ENCODE assay signal across 15 cellular contexts in genomic region chr5:67537439-67538342, GRCh38.
DNase-seq lines count a peak whose midpoint lies in the region; ATAC-seq and TF ChIP-seq lines count a peak whose summit lies in the region.
"Had no signal": no experiment of that assay in that cellular context is flagged by ENCODE, and none has a peak within 500 bp of the region (broad histone marks: within the 10 kb centered on the region; RNA-seq: fewer than 3 reads in every experiment).

No MANE protein-coding gene starts in this region.

- peak; percentile 75 for ATAC-seq in Right ventricle myocardium superior (ENCODE audit: poor library complexity)
- ATAC-seq in HG03108 (IDR thresholded peaks at IDR 0.05; ENCODE audit: unreplicated experiment) = no peak
- ATAC-seq: left colon had no signal

- DNase-seq in Right ventricle myocardium superior (no peak), cardiac septum (ENCODE audit: low spot score) (no peak), vagina (ENCODE audit: extremely low spot score in 2 of 2) (no peak), GF-D8 (lab: John Stamatoyannopoulos, UW) (no peak)
- no peak for DNase-seq in effector memory CD4-positive, alpha-beta T cell
- no peak for DNase-seq in stimulated activated naive CD4-positive, alpha-beta T cell treated with Interleukin-2 at 50 U/mL for 16 hours (lab: John Stamatoyannopoulos, UW)
- DNase-seq: activated T-cell treated with anti-CD3 and anti-CD28 coated beads, Interleukin-2, amount 50 U/mL, for 48 hours; AML-193; H7; left colon; NCI-H345; stimulated activated CD4-positive, alpha-beta T cell treated with anti-CD3 and anti-CD28 coated beads, Interleukin-1b, Interleukin-23, amount 100 ng/mL, for 48 hours; T-helper 1 cell had no signal

- H3K4me3 ChIP-seq in effector memory CD4-positive, alpha-beta T cell (ENCODE audit: insufficient read depth, low read depth, low read length, poor library complexity, severe bottlenecking) = peak overlapping the region; percentile 14
- H3K4me3 ChIP-seq in muscle layer of colon (ENCODE audit: low read depth in 1 of 2, low read length in 2 of 2) = peak overlapping the region in 1 of 2 donors; percentile 46
- H3K4me3 ChIP-seq in vagina = peak overlapping the region; percentile 14 to 28

- no peak for TF ChIP-seq CTCF in vagina (IDR thresholded peaks at IDR 0.05)

- no peaks in the 10 kb centered on the region for H3K36me3 ChIP-seq in effector memory CD4-positive, alpha-beta T cell (ENCODE audit: control insufficient read depth, insufficient read depth, low read length)
- H3K36me3 ChIP-seq in muscle layer of colon (ENCODE audit: insufficient read depth, low read length) (no peaks in the 10 kb centered on the region), vagina (no peaks in the 10 kb centered on the region)

- no peaks in the 10 kb centered on the region for H3K27me3 ChIP-seq in effector memory CD4-positive, alpha-beta T cell (replicated peaks; ENCODE audit: control insufficient read depth, insufficient read depth, low read length, poor library complexity, severe bottlenecking)
- H3K27me3 ChIP-seq in muscle layer of colon (ENCODE audit: control insufficient read depth in 1 of 2, insufficient read depth in 2 of 2, low read length in 2 of 2) = no peaks in the 10 kb centered on the region
- H3K27me3 ChIP-seq in vagina = no peaks in the 10 kb centered on the region

- intact Hi-C loops in Right ventricle myocardium superior (cut with DNase I) (no loop called here), cardiac septum (cut with DNase I) (loop anchor here (10.0 kb wide), 1 partner anchor 717 kb away; no protein-coding TSS in a partner anchor), vagina (cut with DNase I) (no loop called here)

- TF ChIP-seq POLR2A in vagina (IDR thresholded peaks at IDR 0.05) = no peak

- H3K4me1 ChIP-seq in effector memory CD4-positive, alpha-beta T cell (ENCODE audit: control insufficient read depth, insufficient read depth, low read length, poor library complexity, severe bottlenecking) = no peaks in the 10 kb centered on the region
- H3K4me1 ChIP-seq in muscle layer of colon (ENCODE audit: insufficient read depth, low read length) (peaks cover 32% of the 10 kb centered on the region), vagina (peaks cover 20% of the 10 kb centered on the region)

- H3K9ac ChIP-seq in muscle layer of colon (ENCODE audit: low read length) = peak overlapping the region; percentile 38

- H3K27ac ChIP-seq in effector memory CD4-positive, alpha-beta T cell (ENCODE audit: insufficient read depth, low read length, poor library complexity, severe bottlenecking) = no peak overlapping the region
- peak overlapping the region; percentile 59 for H3K27ac ChIP-seq in muscle layer of colon (ENCODE audit: low read depth, low read length)
- H3K27ac ChIP-seq in vagina = peak overlapping the region; percentile 71

- no peaks in the 10 kb centered on the region for H3K9me3 ChIP-seq in effector memory CD4-positive, alpha-beta T cell (ENCODE audit: control insufficient read depth, low read length)
- H3K9me3 ChIP-seq in muscle layer of colon (ENCODE audit: low read length) (no peaks in the 10 kb centered on the region), vagina (no peaks in the 10 kb centered on the region)
